8 cellular contexts compared by ENCODE assay signal in genomic region chr3:123201223-123201556, GRCh38. TPM values are rescaled to one million over a fixed set of nuclear protein-coding genes. Genes with fewer than 3 reads are reported as not detected.
DNase-seq lines count a peak whose midpoint lies in the region; ATAC-seq and TF ChIP-seq lines count a peak whose summit lies in the region.

No MANE protein-coding gene starts in this region.

- no TSS peak for BruUV-seq in IMR-90 (replicated peaks; lab: Mats Ljungman, UMichigan)

- peak overlapping the region; percentile 97 to 98 for H4K8ac ChIP-seq in IMR-90 (ENCODE audit: low read depth in 2 of 2, low read length in 2 of 2)

- H2AFZ ChIP-seq in IMR-90 (replicated peaks; ENCODE audit: low read length, poor library complexity), result peak overlapping the region; percentile 100

- H3K27ac Mint-ChIP-seq in chondrocyte (ENCODE audit: unreplicated experiment), result peak overlapping the region; percentile 91

- peak overlapping the region; percentile 95 for H4K5ac ChIP-seq in IMR-90 (ENCODE audit: low read depth, low read length)

- peak overlapping the region; percentile 80 for H3K4ac ChIP-seq in IMR-90 (ENCODE audit: low read depth, low read length)

- no peak overlapping the region for H2BK20ac ChIP-seq in IMR-90 (ENCODE audit: low read depth, low read length)

- TF ChIP-seq CTCF in AG04449 (IDR thresholded peaks at IDR 0.05; ENCODE audit: insufficient read depth, low read length, missing control alignments), result no peak
- no peak for TF ChIP-seq CTCF in IMR-90 (conservative IDR thresholded peaks at IDR 0.05; ENCODE audit: low read depth, low read length)
- no peak for TF ChIP-seq CTCF in chondrocyte (IDR thresholded peaks at IDR 0.05)
- no peak for TF ChIP-seq CTCF in GM13977 (IDR thresholded peaks at IDR 0.05; ENCODE audit: extremely low read depth, insufficient read depth, missing control alignments)

- in situ Hi-C loops in IMR-90 (cut with MboI; ENCODE audit: low sequenced_read_pairs) (no loop called here), GM13977 (cut with MboI; ENCODE audit: low pct_unique_long_range_greater_than_20kb, low sequenced_read_pairs, unreplicated experiment) (no loop called here)

- WGBS in IMR-90 (ENCODE audit: extremely low coverage in 2 of 2, insufficient read length in 1 of 2), 2 experiments, result no CpG with 5 or more reads among the region's 6 CpGs

- H3K9ac ChIP-seq in IMR-90 (ENCODE audit: low read depth, low read length), result peak overlapping the region; percentile 77
- H3K9ac ChIP-seq in muscle layer of colon (ENCODE audit: low read length), result peak overlapping the region; percentile 38

- H2BK15ac ChIP-seq in IMR-90 (ENCODE audit: low read depth, low read length), result no peak overlapping the region; the same call in 2 of the 3 replicates

- peaks cover 20 to 34% of the 10 kb centered on the region in 2 experiments for H3K79me1 ChIP-seq in IMR-90 (ENCODE audit: low read depth in 1 of 2, low read length in 2 of 2)

- TF ChIP-seq POLR2A in IMR-90 (IDR thresholded peaks at IDR 0.05; ENCODE audit: low read depth, low read length), result no peak

- peaks cover 18% of the 10 kb centered on the region for H3K4me1 Mint-ChIP-seq in chondrocyte (ENCODE audit: low read depth)

- CTCF ChIA-PET in AG04449 (lab: Yijun Ruan, JAX) (no interaction called here), IMR-90 (lab: Yijun Ruan, JAX) (no interaction called here)

- peaks cover 6% of the 10 kb centered on the region for H3K9me3 Mint-ChIP-seq in chondrocyte (ENCODE audit: low read depth)

- H3K4me3 Mint-ChIP-seq in chondrocyte (ENCODE audit: unreplicated experiment), result peak overlapping the region; percentile 89

- H3K36me3 Mint-ChIP-seq in chondrocyte (ENCODE audit: low read depth), result peaks cover 4% of the 10 kb centered on the region

- peak overlapping the region; percentile 44; the same call in 1 of the 2 replicates for H3K23ac ChIP-seq in IMR-90 (ENCODE audit: low read depth, low read length)

- no peaks in the 10 kb centered on the region for H3K9me3 ChIP-seq in IMR-90 (ENCODE audit: control insufficient read depth, insufficient read depth, low read length)
- no peaks in the 10 kb centered on the region for H3K9me3 ChIP-seq in muscle layer of colon (ENCODE audit: low read length)

- H2AK5ac ChIP-seq in IMR-90 (ENCODE audit: low read depth, low read length), result peak overlapping the region; percentile 36; the same call in 1 of the 2 replicates

- H3K4me1 ChIP-seq in IMR-90 (ENCODE audit: control insufficient read depth, insufficient read depth, low read length) (0 out of 2 replicates have a peak, but pooled peaks cover 1% of the 10 kb centered on the region), muscle layer of colon (ENCODE audit: insufficient read depth, low read length) (peaks cover 15% of the 10 kb centered on the region)

- no peaks in the 10 kb centered on the region for H4K20me1 ChIP-seq in IMR-90 (ENCODE audit: insufficient read depth, low read length)

- H3K18ac ChIP-seq in IMR-90 (ENCODE audit: low read depth, low read length), result no peak overlapping the region

- no peak overlapping the region for H2BK5ac ChIP-seq in IMR-90 (ENCODE audit: low read depth, low read length, poor library complexity, severe bottlenecking)

- intact Hi-C loops in IMR-90 (cut with micrococcal nuclease), result no loop called here

- no peak overlapping the region for H2BK120ac ChIP-seq in IMR-90 (ENCODE audit: low read depth, low read length)

- POLR2A ChIA-PET in AG04449 (lab: Yijun Ruan, JAX) (interaction anchor here (0.6 to 1.0 kb wide), 3 partner anchors 10 to 20 kb away, joined by 3 read pairs; no protein-coding TSS in a partner anchor), IMR-90 (lab: Charles Lee; ENCODE audit: unreplicated experiment) (no interaction called here)

- peaks cover 3% of the 10 kb centered on the region for H3K9me1 ChIP-seq in IMR-90 (ENCODE audit: insufficient read depth, low read length)

- ATAC-seq in IMR-90 (ENCODE audit: low read depth), result no peak
- ATAC-seq in GM19452 (IDR thresholded peaks at IDR 0.05; ENCODE audit: unreplicated experiment), result no peak
- ATAC-seq in HG03175 (IDR thresholded peaks at IDR 0.05; ENCODE audit: unreplicated experiment), result no peak

- peak overlapping the region; percentile 73 for H3K14ac ChIP-seq in IMR-90 (replicated peaks; ENCODE audit: low read depth, low read length)

- no peak for TF ChIP-seq RAD21 in IMR-90 (IDR thresholded peaks at IDR 0.05; ENCODE audit: low read length)

- peak overlapping the region; percentile 95 for H2AK9ac ChIP-seq in IMR-90 (replicated peaks; ENCODE audit: low read depth, low read length, poor library complexity)

- peak overlapping the region; percentile 16; the same call in 1 of the 2 replicates for H3K56ac ChIP-seq in IMR-90 (ENCODE audit: extremely low read depth, insufficient read depth, low read length)

- dilution Hi-C loops in IMR-90 (cut with HindIII; ENCODE audit: low sequenced_read_pairs, unreplicated experiment), result no loop called here

- H3K36me3 ChIP-seq in IMR-90 (ENCODE audit: control insufficient read depth, insufficient read depth, low read length) (no peaks in the 10 kb centered on the region), muscle layer of colon (ENCODE audit: insufficient read depth, low read length) (no peaks in the 10 kb centered on the region)

- peak overlapping the region; percentile 99 for H3K4me3 ChIP-seq in AG04449 (ENCODE audit: low read depth, low read length)
- H3K4me3 ChIP-seq in IMR-90 (ENCODE audit: insufficient read depth, low read depth, low read length), result peak overlapping the region; percentile 70
- H3K4me3 ChIP-seq in muscle layer of colon (ENCODE audit: low read depth in 1 of 2, low read length in 2 of 2), result peak overlapping the region; percentile 90 to 98

- no peak for DNase-seq in AG04449 (ENCODE audit: low read depth, low spot score)
- no peak for DNase-seq in IMR-90
- no peak for DNase-seq in chondrocyte (ENCODE audit: low spot score)
- DNase-seq in stimulated activated CD4-positive, alpha-beta T cell treated with anti-CD3 and anti-CD28 coated beads, Interleukin-1b, Interleukin-23, amount 100 ng/mL, for 48 hours, result no peak
- DNase-seq in GM13977 (ENCODE audit: low spot score), result no peak

- H3K4me2 ChIP-seq in IMR-90 (ENCODE audit: low read depth, low read length), result peak overlapping the region; percentile 70

- no peaks in the 10 kb centered on the region for H3K27me3 ChIP-seq in IMR-90 (ENCODE audit: control insufficient read depth, insufficient read depth, low read length)
- H3K27me3 ChIP-seq in muscle layer of colon (ENCODE audit: control insufficient read depth in 1 of 2, insufficient read depth in 2 of 2, low read length in 2 of 2), result no peaks in the 10 kb centered on the region

- H4K91ac ChIP-seq in IMR-90 (ENCODE audit: insufficient read depth, low read depth, low read length), result peak overlapping the region; percentile 67

- H3K27me3 Mint-ChIP-seq in chondrocyte (ENCODE audit: low read depth), result no peaks in the 10 kb centered on the region

- H3K27ac ChIP-seq in IMR-90 (ENCODE audit: insufficient read depth, low read length) (peak overlapping the region; percentile 9), muscle layer of colon (ENCODE audit: low read depth, low read length) (peak overlapping the region; percentile 4)

TF ChIP-seq in IMR-90, 13 proteins besides CTCF, POLR2A, EP300 and RAD21:
- TF ChIP-seq BHLHE40 (IDR thresholded peaks at IDR 0.05; ENCODE audit: low read depth, low read length) (no peak), MXI1 (IDR thresholded peaks at IDR 0.05; ENCODE audit: borderline replicate concordance, low read depth, low read length) (no peak), NFE2L2 (IDR thresholded peaks at IDR 0.05; ENCODE audit: low read depth, low read length) (no peak), SMC3 (IDR thresholded peaks at IDR 0.05; ENCODE audit: low read depth, low read length) (no peak), FOS (IDR thresholded peaks at IDR 0.05; ENCODE audit: low read depth, low read length) (no peak), RCOR1 (IDR thresholded peaks at IDR 0.05; ENCODE audit: insufficient replicate concordance, low read length) (no peak), RFX5 (IDR thresholded peaks at IDR 0.05; ENCODE audit: low read depth, low read length) (no peak), CHD1 (IDR thresholded peaks at IDR 0.05; ENCODE audit: low read depth, low read length) (no peak), MAFK (IDR thresholded peaks at IDR 0.05; ENCODE audit: low read depth, low read length) (no peak), USF2 (IDR thresholded peaks at IDR 0.05; ENCODE audit: low read depth, low read length) (no peak), CEBPB (IDR thresholded peaks at IDR 0.05; ENCODE audit: low read depth, low read length) (no peak), MAZ (IDR thresholded peaks at IDR 0.05; ENCODE audit: borderline replicate concordance, low read depth, low read length) (no peak)
- TF ChIP-seq, protein P1, sequence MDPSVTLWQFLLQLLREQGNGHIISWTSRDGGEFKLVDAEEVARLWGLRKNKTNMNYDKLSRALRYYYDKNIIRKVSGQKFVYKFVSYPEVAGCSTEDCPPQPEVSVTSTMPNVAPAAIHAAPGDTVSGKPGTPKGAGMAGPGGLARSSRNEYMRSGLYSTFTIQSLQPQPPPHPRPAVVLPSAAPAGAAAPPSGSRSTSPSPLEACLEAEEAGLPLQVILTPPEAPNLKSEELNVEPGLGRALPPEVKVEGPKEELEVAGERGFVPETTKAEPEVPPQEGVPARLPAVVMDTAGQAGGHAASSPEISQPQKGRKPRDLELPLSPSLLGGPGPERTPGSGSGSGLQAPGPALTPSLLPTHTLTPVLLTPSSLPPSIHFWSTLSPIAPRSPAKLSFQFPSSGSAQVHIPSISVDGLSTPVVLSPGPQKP (IDR thresholded peaks at IDR 0.05; ENCODE audit: borderline replicate concordance, low read depth, low read length), result no peak

RNA-seq across cellular contexts. Expression of gene SEC22A, which starts 0.6 kb away (rescaled TPM):
- total RNA-seq in IMR-90 (2012; rRNA removed), result 36.0 and 38.6 TPM in 2 replicates
- polyA plus RNA-seq in IMR-90 (2012; rRNA removed), result 14.0 and 17.5 TPM in 2 replicates
- 4.6 and 6.6 TPM in 2 replicates for polyA plus RNA-seq in IMR-90 (2012; cell fraction: cytosol; rRNA removed)
- 2.1 and 18.0 TPM in 2 replicates for polyA plus RNA-seq in IMR-90 (2012; cell fraction: nucleus; rRNA removed; ENCODE audit: low replicate concordance)
- 14.4 to 20.2 TPM (median 16.7 TPM) in 3 replicates for total RNA-seq in chondrocyte
